8 cellular contexts compared by ENCODE assay signal in genomic region chrX:3215249-3215648, GRCh38.
"Had no signal": no experiment of that assay in that cellular context is flagged by ENCODE, and none has a peak within 500 bp of the region (broad histone marks: within the 10 kb centered on the region; RNA-seq: fewer than 3 reads in every experiment).

No MANE protein-coding gene starts in this region.

- H3K4me3 ChIP-seq: GM12878 had no signal

- ATAC-seq: GM12878 had no signal

- FAIRE-seq: G401.6, GM12878, GM12891, GM12892, GM18507, GM19239 had no signal

- DNase-seq: GDM1, GF-D8 had no signal
